Comparison of ENCODE assay signal across 27 cellular contexts in genomic region chr21:41222247-41223068, GRCh38. TPM values are rescaled to one million over a fixed set of nuclear protein-coding genes. Genes with fewer than 3 reads are reported as not detected.
DNase-seq lines count a peak whose midpoint lies in the region; ATAC-seq and TF ChIP-seq lines count a peak whose summit lies in the region.
"Had no signal": no experiment of that assay in that cellular context is flagged by ENCODE, and none has a peak within 500 bp of the region (broad histone marks: within the 10 kb centered on the region; RNA-seq: fewer than 3 reads in every experiment).

No MANE protein-coding gene starts in this region.

- no peak overlapping the region for H2AK5ac ChIP-seq in H9 (ENCODE audit: insufficient read length, low read length)

- H3K36me3 Mint-ChIP-seq in H9 (ENCODE audit: insufficient read depth in 1 of 3, low read depth in 3 of 3) (no peaks in the 10 kb centered on the region; a peak in 3 of 7 replicates), WTC11 (no peaks in the 10 kb centered on the region; the same call in 1 of the 2 replicates)
- no peaks in the 10 kb centered on the region for H3K36me3 Mint-ChIP-seq in stimulated activated effector memory CD8-positive, alpha-beta T cell treated with anti-CD3 and anti-CD28 coated beads, Interleukin-12 subunit alpha, Interleukin-12 subunit beta, amount 100 ng/mL, for 72 hours
- H3K36me3 Mint-ChIP-seq: activated CD8-positive, alpha-beta memory T cell treated with anti-CD3 and anti-CD28 coated beads, Interleukin-2, amount 10 ng/mL, durations not matched to agents 7 days and 5 days; T-cell had no signal

- no peaks in the 10 kb centered on the region for H4K20me1 ChIP-seq in H9 (ENCODE audit: control insufficient read depth, insufficient read depth, insufficient read length)
- H4K20me1 ChIP-seq: BLaER1 treated with 17β-estradiol and CSF1 and Interleukin-3, amounts not matched to agents 10 nM and 100 nM had no signal

- H3K79me1 ChIP-seq in H9 (ENCODE audit: insufficient read depth, low read depth, low read length, poor library complexity, severe bottlenecking): no peaks in the 10 kb centered on the region

- H2BK15ac ChIP-seq in H9 (ENCODE audit: low read depth, low read length): no peak overlapping the region

- H3K27me3 Mint-ChIP-seq in H9 (ENCODE audit: low read depth) (no peaks in the 10 kb centered on the region; the same call in 1 of the 2 replicates), WTC11 (ENCODE audit: low read depth) (no peaks in the 10 kb centered on the region)

- no peak overlapping the region for H2BK12ac ChIP-seq in H9 (ENCODE audit: insufficient read length, low read depth, low read length)

- no peak overlapping the region for H2BK5ac ChIP-seq in H9 (ENCODE audit: insufficient read length, low read length)

- no peak overlapping the region for H3K4me3 ChIP-seq in gastroesophageal sphincter
- H3K4me3 ChIP-seq in transverse colon: no peak overlapping the region
- H3K4me3 ChIP-seq in lower leg skin (ENCODE audit: low read depth, poor library complexity, severe bottlenecking): no peak overlapping the region
- H3K4me3 ChIP-seq in Peyer's patch: no peak overlapping the region
- H3K4me3 ChIP-seq: ascending aorta; BLaER1 treated with 17β-estradiol and CSF1 and Interleukin-3, amounts not matched to agents 10 nM and 100 nM; heart left ventricle; mucosa of descending colon; SJSA1; smooth muscle cell; testis; vagina had no signal

- H3K27me3 ChIP-seq in H9 (ENCODE audit: insufficient read depth, low read length) (peaks cover 3% of the 10 kb centered on the region; the same call in 1 of the 2 replicates), gastroesophageal sphincter (no peaks in the 10 kb centered on the region), transverse colon (no peaks in the 10 kb centered on the region), Peyer's patch (no peaks in the 10 kb centered on the region)
- H3K27me3 ChIP-seq: ascending aorta; BLaER1 treated with 17β-estradiol and CSF1 and Interleukin-3, amounts not matched to agents 10 nM and 100 nM; foreskin keratinocyte; heart left ventricle; SJSA1; testis; vagina had no signal

- no peak overlapping the region for H3K4ac ChIP-seq in H9 (ENCODE audit: low read depth, low read length)

- in situ Hi-C loops in transverse colon (cut with MboI; ENCODE audit: low pct_ligation_motif_present in 1 of 4, low pct_unique_long_range_greater_than_20kb in 1 of 4, low sequenced_read_pairs in 3 of 4): no loop called here

- H3K27ac Mint-ChIP-seq in H9 (peak overlapping the region in 2 of 3 experiments; percentile 44 to 53; a peak in 1 of 7 replicates), WTC11 (0 out of 2 replicates have a peak overlapping the region, but pooled peaks have one; percentile 21)
- H3K27ac Mint-ChIP-seq in stimulated activated effector memory CD8-positive, alpha-beta T cell treated with anti-CD3 and anti-CD28 coated beads, Interleukin-12 subunit alpha, Interleukin-12 subunit beta, amount 100 ng/mL, for 72 hours: no peak overlapping the region
- H3K27ac Mint-ChIP-seq: activated CD8-positive, alpha-beta memory T cell treated with anti-CD3 and anti-CD28 coated beads, Interleukin-2, amount 10 ng/mL, durations not matched to agents 7 days and 5 days; activated naive CD8-positive, alpha-beta T cell treated with anti-CD3 and anti-CD28 coated beads, Interleukin-2, amount 10 ng/mL, durations not matched to agents 7 days and 5 days; stimulated activated naive CD8-positive, alpha-beta T cell treated with anti-CD3 and anti-CD28 coated beads, Interleukin-15, Interleukin-2, amounts not matched to agents 100 ng/mL and 50 ng/mL, for 24 hours; T-cell had no signal

- H4K5ac ChIP-seq in H9 (ENCODE audit: insufficient read length, low read depth, low read length): no peak overlapping the region

- H3K9ac ChIP-seq in H9 (ENCODE audit: extremely low read depth, insufficient read length, low read length): no peak overlapping the region
- H3K9ac ChIP-seq: BLaER1 treated with 17β-estradiol and CSF1 and Interleukin-3, amounts not matched to agents 10 nM and 100 nM had no signal

- H3K23me2 ChIP-seq in H9 (ENCODE audit: insufficient read length, low read depth, low read length, poor library complexity, severe bottlenecking): no peaks in the 10 kb centered on the region

- no peak overlapping the region for H3K23ac ChIP-seq in H9 (ENCODE audit: insufficient read length, low read depth, low read length)

- H4K91ac ChIP-seq in H9 (ENCODE audit: insufficient read length, low read depth, low read length): no peak overlapping the region

- H3K4me1 Mint-ChIP-seq in H9 (peaks cover 2 to 11% of the 10 kb centered on the region in 2 experiments), WTC11 (0 out of 2 replicates have a peak, but pooled peaks cover 8% of the 10 kb centered on the region)
- no peaks in the 10 kb centered on the region for H3K4me1 Mint-ChIP-seq in stimulated activated effector memory CD8-positive, alpha-beta T cell treated with anti-CD3 and anti-CD28 coated beads, Interleukin-12 subunit alpha, Interleukin-12 subunit beta, amount 100 ng/mL, for 72 hours
- H3K4me1 Mint-ChIP-seq: activated CD8-positive, alpha-beta memory T cell treated with anti-CD3 and anti-CD28 coated beads, Interleukin-2, amount 10 ng/mL, durations not matched to agents 7 days and 5 days; T-cell had no signal

- intact Hi-C loops in transverse colon (cut with DNase I; ENCODE audit: low total_unique reads): no loop called here
- intact Hi-C loops in lower leg skin (cut with DNase I; ENCODE audit: low total_unique reads): no loop called here

- no peak for TF ChIP-seq CTCF in H9 (conservative IDR thresholded peaks at IDR 0.05)
- TF ChIP-seq CTCF in WTC11 (IDR thresholded peaks at IDR 0.05): no peak
- no peak for TF ChIP-seq CTCF in gastroesophageal sphincter (IDR thresholded peaks at IDR 0.05)
- TF ChIP-seq CTCF in transverse colon (IDR thresholded peaks at IDR 0.05): no peak
- no peak for TF ChIP-seq CTCF in lower leg skin (IDR thresholded peaks at IDR 0.05)
- no peak for TF ChIP-seq CTCF in Peyer's patch (IDR thresholded peaks at IDR 0.05)

- POLR2A ChIA-PET in WTC11 (lab: Charles Lee): no interaction called here

- H3K4me3 Mint-ChIP-seq in H9 (no peak overlapping the region; a peak in 1 of 5 replicates), WTC11 (no peak overlapping the region)
- H3K4me3 Mint-ChIP-seq in stimulated activated effector memory CD8-positive, alpha-beta T cell treated with anti-CD3 and anti-CD28 coated beads, Interleukin-12 subunit alpha, Interleukin-12 subunit beta, amount 100 ng/mL, for 72 hours: no peak overlapping the region
- H3K4me3 Mint-ChIP-seq: activated CD8-positive, alpha-beta memory T cell treated with anti-CD3 and anti-CD28 coated beads, Interleukin-2, amount 10 ng/mL, durations not matched to agents 7 days and 5 days; activated naive CD8-positive, alpha-beta T cell treated with anti-CD3 and anti-CD28 coated beads, Interleukin-2, amount 10 ng/mL, durations not matched to agents 7 days and 5 days; activated T-cell treated with anti-CD3 and anti-CD28 coated beads, Interleukin-2, amount 50 U/mL, for 4 hours; stimulated activated naive CD8-positive, alpha-beta T cell treated with anti-CD3 and anti-CD28 coated beads, Interleukin-15, Interleukin-2, amounts not matched to agents 100 ng/mL and 50 ng/mL, for 24 hours; T-cell had no signal

- no peaks in the 10 kb centered on the region for H3K79me2 ChIP-seq in H9 (ENCODE audit: insufficient read depth, low read length)

- H3K27ac ChIP-seq in H9 (ENCODE audit: insufficient read length, low read depth, low read length) (no peak overlapping the region), gastroesophageal sphincter (no peak overlapping the region), transverse colon (no peak overlapping the region), Peyer's patch (no peak overlapping the region)
- H3K27ac ChIP-seq: ascending aorta; BLaER1 treated with 17β-estradiol and CSF1 and Interleukin-3, amounts not matched to agents 10 nM and 100 nM; foreskin keratinocyte; heart left ventricle; SJSA1; testis; vagina had no signal

- H3K4me1 ChIP-seq in H9 (ENCODE audit: insufficient read depth, low read length): no peaks in the 10 kb centered on the region
- peaks cover 0 to 8% (median 0%) of the 10 kb centered on the region in 3 donors for H3K4me1 ChIP-seq in gastroesophageal sphincter
- peaks cover 3 to 14% (median 7%) of the 10 kb centered on the region in 4 donors for H3K4me1 ChIP-seq in transverse colon
- peaks cover 0 to 4% (median 0%) of the 10 kb centered on the region in 4 donors for H3K4me1 ChIP-seq in Peyer's patch
- H3K4me1 ChIP-seq: SJSA1, testis, vagina had no signal

- H3K36me3 ChIP-seq in gastroesophageal sphincter (peaks cover 0 to 21% of the 10 kb centered on the region in 2 donors), transverse colon (no peaks in the 10 kb centered on the region), Peyer's patch (no peaks in the 10 kb centered on the region)
- H3K36me3 ChIP-seq: BLaER1 treated with 17β-estradiol and CSF1 and Interleukin-3, amounts not matched to agents 10 nM and 100 nM; SJSA1 had no signal

- no peak overlapping the region for H2AFZ ChIP-seq in H9 (ENCODE audit: low read length)

- H3K18ac ChIP-seq in H9 (ENCODE audit: insufficient read length, low read depth, low read length): no peak overlapping the region

- no peak for ATAC-seq in WTC11
- ATAC-seq in gastroesophageal sphincter: peak; percentile 16
- peak; percentile 19 for ATAC-seq in stimulated activated effector memory CD8-positive, alpha-beta T cell treated with anti-CD3 and anti-CD28 coated beads, Interleukin-12 subunit alpha, Interleukin-12 subunit beta, amount 100 ng/mL, for 72 hours
- ATAC-seq: activated CD8-positive, alpha-beta memory T cell treated with anti-CD3 and anti-CD28 coated beads, Interleukin-2, amount 10 ng/mL, durations not matched to agents 7 days and 5 days; activated T-cell treated with anti-CD3 and anti-CD28 coated beads, Interleukin-2, amount 50 U/mL, for 4 hours; foreskin keratinocyte; mucosa of descending colon; T-cell had no signal

- no peak overlapping the region for H3K4me2 ChIP-seq in H9 (ENCODE audit: insufficient read depth, insufficient read length, low read length)
- H3K4me2 ChIP-seq: BLaER1 treated with 17β-estradiol and CSF1 and Interleukin-3, amounts not matched to agents 10 nM and 100 nM; smooth muscle cell had no signal

- no peak overlapping the region for H4K8ac ChIP-seq in H9 (replicated peaks; ENCODE audit: insufficient read length, low read depth, low read length)

- H3T11ph ChIP-seq in H9 (ENCODE audit: low read length): no peak overlapping the region

- no peaks in the 10 kb centered on the region for H3K9me3 ChIP-seq in H9 (ENCODE audit: control insufficient read depth, low read depth, low read length)
- H3K9me3 ChIP-seq in gastroesophageal sphincter: no peaks in the 10 kb centered on the region
- H3K9me3 ChIP-seq in transverse colon: no peaks in the 10 kb centered on the region
- no peaks in the 10 kb centered on the region for H3K9me3 ChIP-seq in Peyer's patch
- H3K9me3 ChIP-seq: ascending aorta; BLaER1 treated with 17β-estradiol and CSF1 and Interleukin-3, amounts not matched to agents 10 nM and 100 nM; heart left ventricle; mucosa of descending colon; SJSA1; testis; vagina had no signal

- H3K56ac ChIP-seq in H9 (ENCODE audit: insufficient read length, low read depth, low read length): no peak overlapping the region

- no peak overlapping the region for H2BK20ac ChIP-seq in H9 (ENCODE audit: low read depth, low read length, poor library complexity, severe bottlenecking)

- CTCF ChIA-PET in WTC11 (lab: Charles Lee): no interaction called here

- H3K9me3 Mint-ChIP-seq in H9 (no peaks in the 10 kb centered on the region; a peak in 2 of 5 replicates), WTC11 (no peaks in the 10 kb centered on the region)
- H3K9me3 Mint-ChIP-seq in stimulated activated effector memory CD8-positive, alpha-beta T cell treated with anti-CD3 and anti-CD28 coated beads, Interleukin-12 subunit alpha, Interleukin-12 subunit beta, amount 100 ng/mL, for 72 hours: no peaks in the 10 kb centered on the region
- H3K9me3 Mint-ChIP-seq: activated naive CD8-positive, alpha-beta T cell treated with anti-CD3 and anti-CD28 coated beads, Interleukin-2, amount 10 ng/mL, durations not matched to agents 7 days and 5 days; activated T-cell treated with anti-CD3 and anti-CD28 coated beads, Interleukin-2, amount 50 U/mL, for 4 hours; stimulated activated naive CD8-positive, alpha-beta T cell treated with anti-CD3 and anti-CD28 coated beads, Interleukin-15, Interleukin-2, amounts not matched to agents 100 ng/mL and 50 ng/mL, for 24 hours; T-cell had no signal

- TF ChIP-seq EP300 in gastroesophageal sphincter (IDR thresholded peaks at IDR 0.05) (no peak), transverse colon (IDR thresholded peaks at IDR 0.05; ENCODE audit: low read depth) (no peak)

- no peak overlapping the region for H3K14ac ChIP-seq in H9 (ENCODE audit: insufficient read depth, low read length)

- TF ChIP-seq POLR2A in gastroesophageal sphincter (IDR thresholded peaks at IDR 0.05) (no peak), transverse colon (IDR thresholded peaks at IDR 0.05) (no peak), lower leg skin (IDR thresholded peaks at IDR 0.05) (no peak), Peyer's patch (IDR thresholded peaks at IDR 0.05) (no peak)

- no CpG with 5 or more reads among the region's 19 CpGs for WGBS in H9 (ENCODE audit: extremely low coverage, insufficient read length, low lambda C conversion rate)
- 100% methylated on average over 2 of the region's 19 CpGs; no CpG with 5 or more reads in 1 of the 2 donors for WGBS in gastroesophageal sphincter (ENCODE audit: low coverage in 1 of 2), 2 donors
- 92% methylated on average over 19 of the region's 19 CpGs; no CpG with 5 or more reads in 1 of the 2 donors for WGBS in transverse colon (ENCODE audit: low coverage in 1 of 2), 2 donors
- WGBS in lower leg skin, 2 donors: 91 to 94% methylated on average over 19 of the region's 19 CpGs

- DNase-seq in H9 (no peak), WTC11 (ENCODE audit: low spot score) (no peak), transverse colon (no peak), lower leg skin (ENCODE audit: low spot score in 2 of 2) (no peak), Peyer's patch (no peak)
- DNase-seq in stimulated activated effector memory CD8-positive, alpha-beta T cell treated with anti-CD3 and anti-CD28 coated beads, Interleukin-12 subunit alpha, Interleukin-12 subunit beta, amount 100 ng/mL, for 72 hours (ENCODE audit: low spot score in 2 of 2): no peak
- DNase-seq: activated CD4-positive, CD25-positive, alpha-beta regulatory T cell; activated CD8-positive, alpha-beta memory T cell treated with anti-CD3 and anti-CD28 coated beads, Interleukin-2, amount 10 ng/mL, durations not matched to agents 7 days and 5 days; activated gamma-delta T cell; activated naive CD8-positive, alpha-beta T cell treated with anti-CD3 and anti-CD28 coated beads, Interleukin-2, amount 10 ng/mL, durations not matched to agents 7 days and 5 days; activated T-cell treated with anti-CD3 and anti-CD28 coated beads, Interleukin-2, amount 50 U/mL, for 4 hours; central memory CD4-positive, alpha-beta T cell; foreskin keratinocyte; HCEC 1CT; heart left ventricle; kidney glomerular epithelial cell; mucosa of descending colon; NCI-H146; T-cell; testis had no signal

- no peak overlapping the region for H2BK120ac ChIP-seq in H9 (ENCODE audit: low read depth, low read length, poor library complexity, severe bottlenecking)

RNA-seq across cellular contexts. Expression of gene BACE2, which starts 54.5 kb away (rescaled TPM):
- total RNA-seq in H9 (2021): 8.0 and 8.3 TPM in 2 replicates
- 9.8 to 11.8 TPM (median 11.1 TPM) in 3 replicates for total RNA-seq in WTC11 (2021)
- 10 to 100 TPM; 31.9 to 63.4 (median 50.0) TPM for total RNA-seq in gastroesophageal sphincter
- 10 to 100 TPM; 28.4 to 52.5 (median 43.9) TPM for total RNA-seq in transverse colon
- 10 to 100 TPM; 12.2 to 44.7 (median 27.2) TPM for total RNA-seq in lower leg skin
- 10 to 100 TPM; 30.5 to 43.3 (median 36.6) TPM for total RNA-seq in Peyer's patch
